In the genomic region with DNA sequence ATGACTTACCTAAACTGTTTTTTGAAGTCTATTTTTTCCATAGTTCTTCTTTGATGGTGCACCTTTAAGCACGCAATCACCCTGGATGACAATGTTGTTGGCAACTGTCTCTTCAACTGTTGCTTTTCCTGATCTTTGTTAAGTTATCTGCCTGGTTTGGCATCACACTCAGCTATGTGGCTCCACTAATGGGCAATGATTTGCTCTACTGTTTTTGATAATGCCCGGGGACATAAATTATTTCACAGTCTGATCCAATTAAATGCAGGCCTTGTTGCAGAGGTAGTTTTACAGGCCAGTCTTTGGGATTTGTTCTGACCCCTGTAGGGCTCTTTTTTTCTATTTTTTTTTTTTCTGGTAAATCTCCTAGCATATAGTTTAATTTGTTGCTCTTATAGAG, we compare ENCODE assay signal across 26 cellular contexts.
"Had no signal": no experiment of that assay in that cellular context is flagged by ENCODE, and none has a peak within 500 bp of the region (broad histone marks: within the 10 kb centered on the region; RNA-seq: fewer than 3 reads in every experiment).

No MANE protein-coding gene starts in this region.

- H3K27ac ChIP-seq: stomach, suprapubic skin, testis, thoracic aorta, thyroid gland, tibial artery, tibial nerve, transverse colon, upper lobe of left lung, upper lobe of right lung, uterus, vagina had no signal

- DNase-seq: stimulated activated CD4-positive, alpha-beta T cell treated with anti-CD3 and anti-CD28 coated beads, Interleukin-2, amount 100 ng/mL, for 48 hours; stimulated activated CD4-positive, alpha-beta T cell treated with anti-CD3 and anti-CD28 coated beads, Interleukin-4, amount 100 ng/mL, for 1 hour; stimulated activated CD4-positive, alpha-beta T cell treated with anti-CD3 and anti-CD28 coated beads, Interleukin-4, amount 100 ng/mL, for 24 hours; stimulated activated CD4-positive, alpha-beta T cell treated with anti-CD3 and anti-CD28 coated beads, Interleukin-4, amount 100 ng/mL, for 4 hours; stimulated activated CD8-positive, alpha-beta memory T cell treated with anti-CD3 and anti-CD28 coated beads, Interleukin-4, amount 100 ng/mL, for 48 hours; stimulated activated naive B cell treated with anti-CD40 and anti-IgM and Interleukin-4, amounts not matched to agents 10 μg/mL and 1 μg/mL and 100 μg/mL, for 72 hours; stimulated activated naive CD4-positive, alpha-beta T cell; stimulated activated naive CD4-positive, alpha-beta T cell treated with Interleukin-2 at 50 U/mL for 16 hours; stimulated activated naive CD8-positive, alpha-beta T cell treated with anti-CD3 and anti-CD28 coated beads, Interleukin-15, amount 100 ng/mL, for 72 hours; stimulated activated naive CD8-positive, alpha-beta T cell treated with anti-CD3 and anti-CD28 coated beads, Interleukin-15, Interleukin-2, amounts not matched to agents 100 U/mL and 50 U/mL, for 24 hours; stomach; substantia nigra; testis; thyroid gland; tibial artery; transverse colon; trophoblast cell; upper lobe of left lung; upper lobe of right lung; uterus had no signal

- H3K36me3 ChIP-seq: stomach, suprapubic skin, thoracic aorta, thyroid gland, tibial artery, tibial nerve, transverse colon, upper lobe of left lung, upper lobe of right lung, uterus, vagina had no signal

- H3K4me1 ChIP-seq: stomach, suprapubic skin, testis, thyroid gland, tibial nerve, transverse colon, upper lobe of left lung, upper lobe of right lung, uterus, vagina had no signal

- H3K9me3 ChIP-seq: stomach, suprapubic skin, testis, thoracic aorta, thyroid gland, tibial artery, tibial nerve, transverse colon, upper lobe of left lung, upper lobe of right lung, uterus, vagina had no signal

- H3K27me3 ChIP-seq: stomach, suprapubic skin, testis, thyroid gland, tibial artery, tibial nerve, transverse colon, upper lobe of left lung, upper lobe of right lung, uterus, vagina had no signal

- H3K4me3 ChIP-seq: stomach, suprapubic skin, testis, thoracic aorta, thyroid gland, tibial artery, tibial nerve, transverse colon, upper lobe of left lung, upper lobe of right lung, uterus, vagina had no signal

- ATAC-seq: stimulated activated effector memory CD8-positive, alpha-beta T cell treated with anti-CD3 and anti-CD28 coated beads, Interleukin-12 subunit alpha, Interleukin-12 subunit beta, amount 100 ng/mL, for 72 hours; stimulated activated memory B cell treated with anti-CD40 and anti-IgM and Interleukin-4, amounts not matched to agents 10 μg/mL and 1 μg/mL and 100 μg/mL, for 72 hours; stimulated activated naive B cell treated with anti-CD40 and anti-IgM and Interleukin-4, amounts not matched to agents 10 μg/mL and 1 μg/mL and 100 μg/mL, for 72 hours; stimulated activated naive CD8-positive, alpha-beta T cell treated with anti-CD3 and anti-CD28 coated beads, Interleukin-15, amount 100 ng/mL, for 72 hours; stimulated activated naive CD8-positive, alpha-beta T cell treated with anti-CD3 and anti-CD28 coated beads, Interleukin-15, Interleukin-2, amounts not matched to agents 100 U/mL and 50 U/mL, for 24 hours; upper lobe of right lung had no signal
